Comparison of ENCODE assay signal across 9 cellular contexts in genomic region chr17:65750678-65751077, GRCh38.
A peak's percentile ranks its signal among the peaks of the same experiment; 100 is the strongest.
DNase-seq lines count a peak whose midpoint lies in the region; ATAC-seq and TF ChIP-seq lines count a peak whose summit lies in the region.
"Had no signal": no experiment of that assay in that cellular context is flagged by ENCODE, and none has a peak within 500 bp of the region (broad histone marks: within the 10 kb centered on the region; RNA-seq: fewer than 3 reads in every experiment).

No MANE protein-coding gene starts in this region.

- H3K36me3 Mint-ChIP-seq in endothelial cell (ENCODE audit: low read depth, unreplicated experiment), result no peaks in the 10 kb centered on the region

- H3K4me3 Mint-ChIP-seq in endothelial cell (ENCODE audit: unreplicated experiment), result no peak overlapping the region

- no peak overlapping the region for H3K27ac ChIP-seq in OCI-LY3 (ENCODE audit: low read length)
- H3K27ac ChIP-seq in heart left ventricle, result peak overlapping the region in 1 of 12 donors; percentile 21
- H3K27ac ChIP-seq: C4-2B had no signal

- no peaks in the 10 kb centered on the region for H3K9me3 Mint-ChIP-seq in endothelial cell (ENCODE audit: unreplicated experiment)

- no peak overlapping the region for H3K27ac Mint-ChIP-seq in endothelial cell (ENCODE audit: unreplicated experiment)

- H3K4me1 Mint-ChIP-seq in endothelial cell (ENCODE audit: unreplicated experiment), result no peaks in the 10 kb centered on the region

- 12 to 30% (median 22%) methylated on average over 2 of the region's 2 CpGs for WGBS in heart left ventricle, 4 donors

- H3K4me1 ChIP-seq in OCI-LY3 (ENCODE audit: low read length) (peaks cover 13% of the 10 kb centered on the region), heart left ventricle (peaks cover 0 to 19% (median 12%) of the 10 kb centered on the region in 12 donors)

- H3K9ac ChIP-seq in OCI-LY3 (ENCODE audit: low read length), result no peak overlapping the region

- H3K27me3 Mint-ChIP-seq in endothelial cell (ENCODE audit: unreplicated experiment), result peaks cover 2% of the 10 kb centered on the region

- H2AFZ ChIP-seq in OCI-LY3 (ENCODE audit: low read depth, low read length), result peak overlapping the region; percentile 75

- no peaks in the 10 kb centered on the region for H3K36me3 ChIP-seq in OCI-LY3 (replicated peaks; ENCODE audit: low read depth, low read length)
- no peaks in the 10 kb centered on the region for H3K36me3 ChIP-seq in heart left ventricle

- peak overlapping the region; percentile 1 for H3K4me3 ChIP-seq in OCI-LY3 (ENCODE audit: low read length)
- H3K4me3 ChIP-seq in heart left ventricle, result no peak overlapping the region

- DNase-seq in NCI-H748 (lab: John Stamatoyannopoulos, UW; ENCODE audit: unreplicated experiment), result peak; percentile 47
- DNase-seq in NCI-H748 treated with DMSO at 0.1 percent for 48 hours (lab: John Stamatoyannopoulos, UW), result no peak
- DNase-seq in activated effector memory CD4-positive, alpha-beta T cell treated with anti-CD3 and anti-CD28 coated beads, Interleukin-2, amount 50 U/mL, for 16 hours, result peak; percentile 76
- DNase-seq in heart left ventricle, result peak; percentile 52 to 79 (median 64)
- DNase-seq in stimulated activated CD4-positive, alpha-beta T cell treated with anti-CD3 and anti-CD28 coated beads, Interleukin-2, amount 100 ng/mL, for 48 hours, result peak; percentile 7 to 15
- DNase-seq in endothelial cell (ENCODE audit: low spot score), result no peak

- H3K9me3 ChIP-seq in OCI-LY3 (ENCODE audit: insufficient read depth, low read length) (no peaks in the 10 kb centered on the region), heart left ventricle (no peaks in the 10 kb centered on the region)

- H3K79me2 ChIP-seq in OCI-LY3 (ENCODE audit: low read length), result no peaks in the 10 kb centered on the region

- no peaks in the 10 kb centered on the region for H4K20me1 ChIP-seq in OCI-LY3 (ENCODE audit: insufficient read depth, low read length)

- peak overlapping the region; percentile 49 for H3K4me2 ChIP-seq in OCI-LY3 (ENCODE audit: low read length)

- TF ChIP-seq CTCF in OCI-LY3 (IDR thresholded peaks at IDR 0.05; ENCODE audit: low read depth, low read length) (no peak), heart left ventricle (IDR thresholded peaks at IDR 0.05) (no peak), endothelial cell (IDR thresholded peaks at IDR 0.05; ENCODE audit: unreplicated experiment) (no peak)

- no peak for TF ChIP-seq POLR2A in heart left ventricle (IDR thresholded peaks at IDR 0.05)

- intact Hi-C loops in heart left ventricle (cut with DNase I), result no loop called here

- ATAC-seq in heart left ventricle (peak; percentile 89 to 94 (median 92)), GM18858 (IDR thresholded peaks at IDR 0.05; ENCODE audit: unreplicated experiment) (no peak)

- no peaks in the 10 kb centered on the region for H3K27me3 ChIP-seq in OCI-LY3 (ENCODE audit: low read depth, low read length)
- no peaks in the 10 kb centered on the region for H3K27me3 ChIP-seq in heart left ventricle

Comparison
In these comparisons a context has a peak if more than half of its experiments do, and no peak if none do; other contexts are left out.
1. DNase-seq: peak in NCI-H748 (single experiment), activated effector memory CD4-positive, alpha-beta T cell treated with anti-CD3 and anti-CD28 coated beads, Interleukin-2, amount 50 U/mL, for 16 hours (single experiment), heart left ventricle (5 of 5) and stimulated activated CD4-positive, alpha-beta T cell treated with anti-CD3 and anti-CD28 coated beads, Interleukin-2, amount 100 ng/mL, for 48 hours (2 of 2); none in NCI-H748 treated with DMSO at 0.1 percent for 48 hours (single experiment) and endothelial cell (single experiment).